9 cellular contexts compared by ENCODE assay signal in the genomic region with DNA sequence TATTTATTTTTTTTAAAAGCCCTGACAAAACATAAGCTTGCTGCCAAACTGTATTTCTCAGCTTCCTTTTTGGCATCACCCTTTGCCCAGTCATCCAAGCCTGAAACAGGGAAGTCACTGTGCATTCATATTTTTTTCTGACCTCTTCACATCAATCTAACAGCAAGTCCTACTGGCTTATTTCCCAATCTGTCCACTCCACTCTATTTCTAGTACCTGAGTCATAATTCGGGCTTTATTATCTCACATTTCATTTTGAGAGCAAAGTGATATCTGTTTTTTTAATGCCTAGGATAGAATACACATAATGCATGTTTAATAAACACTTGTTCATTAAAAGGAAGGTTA. TPM values are rescaled to one million over a fixed set of nuclear protein-coding genes. Genes with fewer than 3 reads are reported as not detected.
A peak's percentile ranks its signal among the peaks of the same experiment; 100 is the strongest.
DNase-seq lines count a peak whose midpoint lies in the region; ATAC-seq and TF ChIP-seq lines count a peak whose summit lies in the region.
"Had no signal": no experiment of that assay in that cellular context is flagged by ENCODE, and none has a peak within 500 bp of the region (broad histone marks: within the 10 kb centered on the region; RNA-seq: fewer than 3 reads in every experiment).

No MANE protein-coding gene starts in this region.

- peaks cover 0 to 3% (median 0%) of the 10 kb centered on the region in 7 donors for H3K4me1 Mint-ChIP-seq in naive thymus-derived CD4-positive, alpha-beta T cell
- no peaks in the 10 kb centered on the region for H3K4me1 Mint-ChIP-seq in activated T-helper 1 cell treated with anti-CD3 and anti-CD28 coated beads, Interleukin-12 subunit alpha, Interleukin-12 subunit beta, Interleukin-2, Interleukin-4 antibody, amounts not matched to agents 30 ng/mL and 10 ng/mL and 1 ng/mL, durations not matched to agents 14 hours and 24 hours and 36 hours (ENCODE audit: low read depth)
- no peaks in the 10 kb centered on the region for H3K4me1 Mint-ChIP-seq in activated CD4-positive, alpha-beta T cell treated with anti-CD3 and anti-CD28 coated beads, Interleukin-2, amount 10 ng/mL, durations not matched to agents 24 days and 14 days

- no peak overlapping the region for H3K9ac ChIP-seq in colonic mucosa (ENCODE audit: low read depth in 2 of 2, low read length in 2 of 2)

- no peaks in the 10 kb centered on the region for H3K9me3 Mint-ChIP-seq in naive thymus-derived CD4-positive, alpha-beta T cell
- H3K9me3 Mint-ChIP-seq in activated T-helper 1 cell treated with anti-CD3 and anti-CD28 coated beads, Interleukin-12 subunit alpha, Interleukin-12 subunit beta, Interleukin-2, Interleukin-4 antibody, amounts not matched to agents 30 ng/mL and 10 ng/mL and 1 ng/mL, durations not matched to agents 14 hours and 24 hours and 36 hours: no peaks in the 10 kb centered on the region
- H3K9me3 Mint-ChIP-seq in activated CD4-positive, alpha-beta T cell treated with anti-CD3 and anti-CD28 coated beads, Interleukin-2, amount 10 ng/mL, durations not matched to agents 24 days and 14 days: no peaks in the 10 kb centered on the region

- H3K9me3 ChIP-seq in colonic mucosa: no peaks in the 10 kb centered on the region
- H3K9me3 ChIP-seq in naive thymus-derived CD4-positive, alpha-beta T cell (ENCODE audit: control insufficient read depth in 2 of 3, low read length in 3 of 3): no peaks in the 10 kb centered on the region

- H3K27me3 ChIP-seq in colonic mucosa: no peaks in the 10 kb centered on the region
- no peaks in the 10 kb centered on the region for H3K27me3 ChIP-seq in naive thymus-derived CD4-positive, alpha-beta T cell (ENCODE audit: control insufficient read depth in 2 of 2, insufficient read depth in 2 of 2, low read length in 2 of 2)

- POLR2A ChIA-PET in naive thymus-derived CD4-positive, alpha-beta T cell (lab: Charles Lee): no interaction called here

- H3K27me3 Mint-ChIP-seq in naive thymus-derived CD4-positive, alpha-beta T cell: peaks cover 0 to 8% (median 4%) of the 10 kb centered on the region in 5 donors
- H3K27me3 Mint-ChIP-seq in activated T-helper 1 cell treated with anti-CD3 and anti-CD28 coated beads, Interleukin-12 subunit alpha, Interleukin-12 subunit beta, Interleukin-2, Interleukin-4 antibody, amounts not matched to agents 30 ng/mL and 10 ng/mL and 1 ng/mL, durations not matched to agents 14 hours and 24 hours and 36 hours (ENCODE audit: insufficient read depth): peaks cover 7% of the 10 kb centered on the region
- no peaks in the 10 kb centered on the region for H3K27me3 Mint-ChIP-seq in activated CD4-positive, alpha-beta T cell treated with anti-CD3 and anti-CD28 coated beads, Interleukin-2, amount 10 ng/mL, durations not matched to agents 24 days and 14 days

- no peak overlapping the region for H3K4me3 Mint-ChIP-seq in naive thymus-derived CD4-positive, alpha-beta T cell
- H3K4me3 Mint-ChIP-seq in activated T-helper 1 cell treated with anti-CD3 and anti-CD28 coated beads, Interleukin-12 subunit alpha, Interleukin-12 subunit beta, Interleukin-2, Interleukin-4 antibody, amounts not matched to agents 30 ng/mL and 10 ng/mL and 1 ng/mL, durations not matched to agents 14 hours and 24 hours and 36 hours: no peak overlapping the region
- no peak overlapping the region for H3K4me3 Mint-ChIP-seq in activated CD4-positive, alpha-beta T cell treated with anti-CD3 and anti-CD28 coated beads, Interleukin-2, amount 10 ng/mL, durations not matched to agents 24 days and 14 days

- peak; percentile 75 for ATAC-seq in naive thymus-derived CD4-positive, alpha-beta T cell
- ATAC-seq in HG03378 (IDR thresholded peaks at IDR 0.05; ENCODE audit: unreplicated experiment) (no peak), HG03354 (IDR thresholded peaks at IDR 0.05; ENCODE audit: poor library complexity, severe bottlenecking, unreplicated experiment) (no peak)
- ATAC-seq: Panc1 had no signal

- CTCF ChIA-PET in naive thymus-derived CD4-positive, alpha-beta T cell (lab: Charles Lee): no interaction called here

- intact Hi-C loops in colonic mucosa (cut with DNase I): no loop called here
- intact Hi-C loops in naive thymus-derived CD4-positive, alpha-beta T cell (cut with micrococcal nuclease): no loop called here
- intact Hi-C loops in activated T-helper 1 cell treated with anti-CD3 and anti-CD28 coated beads, Interleukin-12 subunit alpha, Interleukin-12 subunit beta, Interleukin-2, Interleukin-4 antibody, amounts not matched to agents 30 ng/mL and 10 ng/mL and 1 ng/mL, durations not matched to agents 14 hours and 24 hours and 36 hours (cut with micrococcal nuclease): no loop called here
- intact Hi-C loops in activated CD4-positive, alpha-beta T cell treated with anti-CD3 and anti-CD28 coated beads, Interleukin-2, amount 10 ng/mL, durations not matched to agents 24 days and 14 days (cut with micrococcal nuclease): no loop called here

- peak overlapping the region; percentile 16 for H3K27ac ChIP-seq in colonic mucosa
- H3K27ac ChIP-seq in naive thymus-derived CD4-positive, alpha-beta T cell (ENCODE audit: low read depth, low read length): no peak overlapping the region

- H3K36me3 Mint-ChIP-seq in naive thymus-derived CD4-positive, alpha-beta T cell: no peaks in the 10 kb centered on the region
- H3K36me3 Mint-ChIP-seq in activated T-helper 1 cell treated with anti-CD3 and anti-CD28 coated beads, Interleukin-12 subunit alpha, Interleukin-12 subunit beta, Interleukin-2, Interleukin-4 antibody, amounts not matched to agents 30 ng/mL and 10 ng/mL and 1 ng/mL, durations not matched to agents 14 hours and 24 hours and 36 hours (ENCODE audit: low read depth): no peaks in the 10 kb centered on the region
- no peaks in the 10 kb centered on the region for H3K36me3 Mint-ChIP-seq in activated CD4-positive, alpha-beta T cell treated with anti-CD3 and anti-CD28 coated beads, Interleukin-2, amount 10 ng/mL, durations not matched to agents 24 days and 14 days (ENCODE audit: low read depth)

- H3K27ac Mint-ChIP-seq in naive thymus-derived CD4-positive, alpha-beta T cell: no peak overlapping the region
- H3K27ac Mint-ChIP-seq in activated T-helper 1 cell treated with anti-CD3 and anti-CD28 coated beads, Interleukin-12 subunit alpha, Interleukin-12 subunit beta, Interleukin-2, Interleukin-4 antibody, amounts not matched to agents 30 ng/mL and 10 ng/mL and 1 ng/mL, durations not matched to agents 14 hours and 24 hours and 36 hours: no peak overlapping the region
- H3K27ac Mint-ChIP-seq in activated CD4-positive, alpha-beta T cell treated with anti-CD3 and anti-CD28 coated beads, Interleukin-2, amount 10 ng/mL, durations not matched to agents 24 days and 14 days: no peak overlapping the region

- TF ChIP-seq CTCF in colonic mucosa (IDR thresholded peaks at IDR 0.05): no peak

- H3K4me1 ChIP-seq in colonic mucosa: no peaks in the 10 kb centered on the region
- H3K4me1 ChIP-seq in naive thymus-derived CD4-positive, alpha-beta T cell (ENCODE audit: control insufficient read depth in 2 of 2, insufficient read depth in 2 of 2, low read length in 2 of 2): no peaks in the 10 kb centered on the region

- DNase-seq in DMS79 (lab: John Stamatoyannopoulos, UW) (peak; percentile 92), NCI-H460 (ENCODE audit: extremely low read depth, low read depth) (peak; percentile 76), colonic mucosa (no peak)
- DNase-seq in naive thymus-derived CD4-positive, alpha-beta T cell: no peak
- no peak for DNase-seq in activated T-helper 1 cell treated with anti-CD3 and anti-CD28 coated beads, Interleukin-12 subunit alpha, Interleukin-12 subunit beta, Interleukin-2, Interleukin-4 antibody, amounts not matched to agents 30 ng/mL and 10 ng/mL and 1 ng/mL, durations not matched to agents 14 hours and 24 hours and 36 hours (ENCODE audit: low spot score)
- no peak for DNase-seq in activated CD4-positive, alpha-beta T cell treated with anti-CD3 and anti-CD28 coated beads, Interleukin-2, amount 10 ng/mL, durations not matched to agents 24 days and 14 days

- no peaks in the 10 kb centered on the region for H3K36me3 ChIP-seq in colonic mucosa
- no peaks in the 10 kb centered on the region for H3K36me3 ChIP-seq in naive thymus-derived CD4-positive, alpha-beta T cell (ENCODE audit: control insufficient read depth in 2 of 3, insufficient read depth in 3 of 3, low read length in 3 of 3)

- H3K4me3 ChIP-seq in colonic mucosa: no peak overlapping the region
- no peak overlapping the region for H3K4me3 ChIP-seq in naive thymus-derived CD4-positive, alpha-beta T cell (ENCODE audit: low read length)

RNA-seq across cellular contexts. Expression of a gene that starts 5.1 kb away (rescaled TPM):
- total RNA-seq in NCI-H460 (2014; rRNA removed; shearing (Covaris generic)): 9.8 and 17.0 TPM in 2 replicates
- polyA plus RNA-seq in NCI-H460 (2014; cell fraction: nucleus; rRNA removed): 1.6 and 5.3 TPM in 2 replicates
- total RNA-seq in colonic mucosa: 10 to 100 TPM; 62.2 to 82.1 TPM
- total RNA-seq in naive thymus-derived CD4-positive, alpha-beta T cell: 1 to 10 TPM in 4 of 5 experiments, not detected in 1; 1.1 to 7.5 (median 1.7) TPM
- polyA plus RNA-seq in naive thymus-derived CD4-positive, alpha-beta T cell: not detected
- not detected in 2 replicates for total RNA-seq in activated T-helper 1 cell treated with anti-CD3 and anti-CD28 coated beads, Interleukin-12 subunit alpha, Interleukin-12 subunit beta, Interleukin-2, Interleukin-4 antibody, amounts not matched to agents 30 ng/mL and 10 ng/mL and 1 ng/mL, durations not matched to agents 14 hours and 24 hours and 36 hours
- not detected in 2 replicates for total RNA-seq in activated CD4-positive, alpha-beta T cell treated with anti-CD3 and anti-CD28 coated beads, Interleukin-2, amount 10 ng/mL, durations not matched to agents 24 days and 14 days

Comparison
In these comparisons a context has a peak if more than half of its experiments do, and no peak if none do; other contexts are left out.
1. DNase-seq: peak in DMS79 (single experiment) and NCI-H460 (single experiment); none in colonic mucosa (single experiment), naive thymus-derived CD4-positive, alpha-beta T cell (0 of 9), activated T-helper 1 cell treated with anti-CD3 and anti-CD28 coated beads, Interleukin-12 subunit alpha, Interleukin-12 subunit beta, Interleukin-2, Interleukin-4 antibody, amounts not matched to agents 30 ng/mL and 10 ng/mL and 1 ng/mL, durations not matched to agents 14 hours and 24 hours and 36 hours (single experiment) and activated CD4-positive, alpha-beta T cell treated with anti-CD3 and anti-CD28 coated beads, Interleukin-2, amount 10 ng/mL, durations not matched to agents 24 days and 14 days (single experiment).